ENCODE assay signal across 8 cellular contexts in genomic region chr5:126680215-126680817, GRCh38.
A peak's percentile ranks its signal among the peaks of the same experiment; 100 is the strongest.
DNase-seq lines count a peak whose midpoint lies in the region; ATAC-seq and TF ChIP-seq lines count a peak whose summit lies in the region.

No MANE protein-coding gene starts in this region.

- H3K27ac ChIP-seq in foreskin keratinocyte = no peak overlapping the region
- no peak overlapping the region for H3K27ac ChIP-seq in ovary

- TF ChIP-seq EP300 in ovary (IDR thresholded peaks at IDR 0.05) = no peak

- H3K4me3 ChIP-seq in ovary = no peak overlapping the region

- peak; percentile 99 for DNase-seq in NCI-H69 (lab: John Stamatoyannopoulos, UW)
- no peak for DNase-seq in foreskin keratinocyte
- DNase-seq in ovary = no peak
- DNase-seq in nucleus accumbens (lab: John Stamatoyannopoulos, UW) = no peak
- no peak for DNase-seq in cerebellar nuclear complex (lab: John Stamatoyannopoulos, UW)
- DNase-seq in Ammon's horn (ENCODE audit: low spot score) = no peak

- TF ChIP-seq POLR2A in ovary (IDR thresholded peaks at IDR 0.05) = no peak

- H3K36me3 ChIP-seq in ovary = no peaks in the 10 kb centered on the region

- H3K4me1 ChIP-seq in foreskin keratinocyte (no peaks in the 10 kb centered on the region), ovary (ENCODE audit: insufficient read depth) (no peaks in the 10 kb centered on the region)

- no peaks in the 10 kb centered on the region for H3K9me3 ChIP-seq in ovary

- intact Hi-C loops in ovary (cut with DNase I) = loop anchor here in 1 of 4 donors (10.0 kb wide), 1 partner anchor 94 kb away; the partner anchor contains the start of gene LMNB1

- TF ChIP-seq CTCF in foreskin keratinocyte (conservative IDR thresholded peaks at IDR 0.05) (no peak), ovary (IDR thresholded peaks at IDR 0.05) (no peak)

- WGBS in ovary, 3 donors = 25 to 35% (median 29%) methylated on average over 4 of the region's 4 CpGs

- H3K27me3 ChIP-seq in foreskin keratinocyte = peaks cover 21% of the 10 kb centered on the region
- H3K27me3 ChIP-seq in ovary = no peaks in the 10 kb centered on the region

- ATAC-seq in GM18520 (IDR thresholded peaks at IDR 0.05; ENCODE audit: unreplicated experiment) = peak; percentile 76
- ATAC-seq in HG02763 (IDR thresholded peaks at IDR 0.05; ENCODE audit: unreplicated experiment) = peak; percentile 57
- ATAC-seq in foreskin keratinocyte = peak; percentile 42
